Comparison of ENCODE assay signal across 8 cellular contexts in genomic region chr3:23685484-23686258, GRCh38.
DNase-seq lines count a peak whose midpoint lies in the region; ATAC-seq and TF ChIP-seq lines count a peak whose summit lies in the region.

No MANE protein-coding gene starts in this region.

- WGBS in gastroesophageal sphincter (ENCODE audit: low coverage in 1 of 2), 2 donors: 43 to 51% methylated on average over 5 to 7 of the region's 10 CpGs

- H3K4me3 Mint-ChIP-seq in stimulated activated naive CD8-positive, alpha-beta T cell treated with anti-CD3 and anti-CD28 coated beads, Interleukin-15, amount 100 ng/mL, for 72 hours: no peak overlapping the region
- no peak overlapping the region for H3K4me3 Mint-ChIP-seq in T-helper 17 cell

- peak overlapping the region in 1 of 2 donors; percentile 63 for H3K27ac Mint-ChIP-seq in stimulated activated naive CD8-positive, alpha-beta T cell treated with anti-CD3 and anti-CD28 coated beads, Interleukin-15, amount 100 ng/mL, for 72 hours
- no peak overlapping the region for H3K27ac Mint-ChIP-seq in T-helper 17 cell

- H3K27me3 ChIP-seq in SJSA1 (replicated peaks): no peaks in the 10 kb centered on the region
- H3K27me3 ChIP-seq in gastroesophageal sphincter: no peaks in the 10 kb centered on the region
- H3K27me3 ChIP-seq in rectal smooth muscle tissue (ENCODE audit: control insufficient read depth, insufficient read depth, low read length): no peaks in the 10 kb centered on the region

- H3K4me1 ChIP-seq in SJSA1 (replicated peaks): peaks cover 14% of the 10 kb centered on the region
- H3K4me1 ChIP-seq in gastroesophageal sphincter: peaks cover 0 to 15% (median 10%) of the 10 kb centered on the region in 3 donors
- peaks cover 3% of the 10 kb centered on the region for H3K4me1 ChIP-seq in rectal smooth muscle tissue (ENCODE audit: control insufficient read depth, insufficient read depth, low read length)

- no peaks in the 10 kb centered on the region for H3K4me1 Mint-ChIP-seq in stimulated activated naive CD8-positive, alpha-beta T cell treated with anti-CD3 and anti-CD28 coated beads, Interleukin-15, amount 100 ng/mL, for 72 hours
- H3K4me1 Mint-ChIP-seq in T-helper 17 cell: no peaks in the 10 kb centered on the region

- no peaks in the 10 kb centered on the region for H3K27me3 Mint-ChIP-seq in stimulated activated naive CD8-positive, alpha-beta T cell treated with anti-CD3 and anti-CD28 coated beads, Interleukin-15, amount 100 ng/mL, for 72 hours
- no peaks in the 10 kb centered on the region for H3K27me3 Mint-ChIP-seq in T-helper 17 cell

- TF ChIP-seq POLR2A in gastroesophageal sphincter (IDR thresholded peaks at IDR 0.05): no peak

- no peak overlapping the region for H3K9ac ChIP-seq in rectal smooth muscle tissue (ENCODE audit: low read length)

- no peaks in the 10 kb centered on the region; the same call in 1 of the 2 replicates for H3K9me3 ChIP-seq in SJSA1 (replicated peaks)
- peaks cover 0 to 8% (median 0%) of the 10 kb centered on the region in 3 donors for H3K9me3 ChIP-seq in gastroesophageal sphincter
- H3K9me3 ChIP-seq in T-helper 17 cell (ENCODE audit: control insufficient read depth, low read length, poor library complexity, severe bottlenecking): no peaks in the 10 kb centered on the region

- ATAC-seq in stimulated activated naive CD8-positive, alpha-beta T cell treated with anti-CD3 and anti-CD28 coated beads, Interleukin-15, Interleukin-2, amounts not matched to agents 100 U/mL and 50 U/mL, for 24 hours: peak; percentile 57
- ATAC-seq in stimulated activated naive CD8-positive, alpha-beta T cell treated with anti-CD3 and anti-CD28 coated beads, Interleukin-15, amount 100 ng/mL, for 72 hours: no peak
- peak; percentile 94 for ATAC-seq in gastroesophageal sphincter
- ATAC-seq in HG03442 (IDR thresholded peaks at IDR 0.05; ENCODE audit: unreplicated experiment): no peak
- no peak for ATAC-seq in T-helper 17 cell

- H3K4me3 ChIP-seq in SJSA1: no peak overlapping the region
- H3K4me3 ChIP-seq in gastroesophageal sphincter: no peak overlapping the region
- H3K4me3 ChIP-seq in rectal smooth muscle tissue (ENCODE audit: low read length): no peak overlapping the region

- H3K36me3 ChIP-seq in SJSA1 (no peaks in the 10 kb centered on the region), gastroesophageal sphincter (no peaks in the 10 kb centered on the region), rectal smooth muscle tissue (ENCODE audit: control insufficient read depth, insufficient read depth, low read length) (no peaks in the 10 kb centered on the region)

- H3K36me3 Mint-ChIP-seq in T-helper 17 cell (ENCODE audit: low read depth): no peaks in the 10 kb centered on the region

- DNase-seq in stimulated activated naive CD8-positive, alpha-beta T cell treated with anti-CD3 and anti-CD28 coated beads, Interleukin-15, Interleukin-2, amounts not matched to agents 100 U/mL and 50 U/mL, for 24 hours: no peak
- no peak for DNase-seq in stimulated activated naive CD8-positive, alpha-beta T cell treated with anti-CD3 and anti-CD28 coated beads, Interleukin-15, amount 100 ng/mL, for 72 hours
- DNase-seq in SJSA1 (ENCODE audit: low read depth in 1 of 2, low spot score in 2 of 2): peak; percentile 93 to 95
- DNase-seq in iPS-NIHi7 (ENCODE audit: extremely low spot score): no peak
- DNase-seq in T-helper 17 cell: no peak

- no peak for TF ChIP-seq EP300 in gastroesophageal sphincter (IDR thresholded peaks at IDR 0.05)

- H3K27ac ChIP-seq in SJSA1: peak overlapping the region; percentile 39
- H3K27ac ChIP-seq in gastroesophageal sphincter: peak overlapping the region in 3 of 4 donors; percentile 22 to 58 (median 46)
- H3K27ac ChIP-seq in rectal smooth muscle tissue (ENCODE audit: low read depth, low read length): peak overlapping the region; percentile 43

- no peak for TF ChIP-seq CTCF in gastroesophageal sphincter (IDR thresholded peaks at IDR 0.05)

- peaks cover 0 to 6% of the 10 kb centered on the region in 2 donors for H3K9me3 Mint-ChIP-seq in stimulated activated naive CD8-positive, alpha-beta T cell treated with anti-CD3 and anti-CD28 coated beads, Interleukin-15, amount 100 ng/mL, for 72 hours

Comparison
In these comparisons a context has a peak if more than half of its experiments do, and no peak if none do; other contexts are left out.
1. ATAC-seq: peak in stimulated activated naive CD8-positive, alpha-beta T cell treated with anti-CD3 and anti-CD28 coated beads, Interleukin-15, Interleukin-2, amounts not matched to agents 100 U/mL and 50 U/mL, for 24 hours (single experiment) and gastroesophageal sphincter (single experiment); none in stimulated activated naive CD8-positive, alpha-beta T cell treated with anti-CD3 and anti-CD28 coated beads, Interleukin-15, amount 100 ng/mL, for 72 hours (single experiment), HG03442 (single experiment) and T-helper 17 cell (single experiment).
2. DNase-seq: peak in SJSA1 (2 of 2); none in stimulated activated naive CD8-positive, alpha-beta T cell treated with anti-CD3 and anti-CD28 coated beads, Interleukin-15, Interleukin-2, amounts not matched to agents 100 U/mL and 50 U/mL, for 24 hours (single experiment), stimulated activated naive CD8-positive, alpha-beta T cell treated with anti-CD3 and anti-CD28 coated beads, Interleukin-15, amount 100 ng/mL, for 72 hours (0 of 2), iPS-NIHi7 (single experiment) and T-helper 17 cell (0 of 3).
3. Peak in every context shown above with its lines, with median percentiles within 50 percentile points of each other: H3K27ac ChIP-seq.